22 cellular contexts compared by ENCODE assay signal in genomic region chr6:38792356-38792755, GRCh38.
"Had no signal": no experiment of that assay in that cellular context is flagged by ENCODE, and none has a peak within 500 bp of the region (broad histone marks: within the 10 kb centered on the region; RNA-seq: fewer than 3 reads in every experiment).

No MANE protein-coding gene starts in this region.

- H3K4me3 ChIP-seq: K562 had no signal

- ATAC-seq: activated CD8-positive, alpha-beta T cell treated with anti-CD3 and anti-CD28 coated beads, Interleukin-2, amount 10 ng/mL, durations not matched to agents 7 days and 5 days; K562; WTC11 had no signal

- DNase-seq: activated CD4-positive, alpha-beta T cell treated with anti-CD3 and anti-CD28 coated beads for 48 hours; activated CD4-positive, alpha-beta T cell treated with anti-CD3 and anti-CD28 coated beads, Interleukin-2, amount 50 U/mL, for 4 hours; activated CD4-positive, CD25-positive, alpha-beta regulatory T cell treated with anti-CD3 and anti-CD28 coated beads, Interleukin-2, amount 50 U/mL, for 72 hours; activated CD8-positive, alpha-beta memory T cell treated with anti-CD3 and anti-CD28 coated beads, Interleukin-2, amount 50 U/mL, for 48 hours; activated CD8-positive, alpha-beta T cell treated with anti-CD3 and anti-CD28 coated beads, Interleukin-2, amount 10 ng/mL, durations not matched to agents 7 days and 5 days; activated effector memory CD4-positive, alpha-beta T cell treated with Interleukin-2 at 50 U/mL for 16 hours; activated naive CD4-positive, alpha-beta T cell; activated T-cell treated with anti-CD3 and anti-CD28 coated beads, Interleukin-2, amount 50 U/mL, for 1 hour; aorta; Kasumi-1; NCI-H1092 treated with DMSO at 0.1 percent for 48 hours; NCI-H1436; NCI-H1694 treated with DMSO at 0.1 percent for 48 hours; NCI-H2029 treated with DMSO at 0.1 percent for 48 hours; NCI-H345; NCI-H510A; NCI-H69; NK-92 treated with Interleukin-12 subunit alpha and Interleukin-12 subunit beta, amount 100 ng/mL, for 24 hours; OCI-M1; SHP77 treated with DMSO at 0.1 percent for 48 hours had no signal
